ENCODE assay signal across 17 cellular contexts in genomic region chr3:124823648-124824047, GRCh38.
DNase-seq lines count a peak whose midpoint lies in the region; TF ChIP-seq lines count a peak whose summit lies in the region.
"Had no signal": no experiment of that assay in that cellular context is flagged by ENCODE, and none has a peak within 500 bp of the region (broad histone marks: within the 10 kb centered on the region; RNA-seq: fewer than 3 reads in every experiment).

No MANE protein-coding gene starts in this region.

- H3K27ac ChIP-seq in GM23248, result peak overlapping the region; percentile 22; the same call in 1 of the 2 replicates
- H3K27ac ChIP-seq in PC-9, result peak overlapping the region; percentile 86
- H3K27ac ChIP-seq: BLaER1 had no signal

- no peaks in the 10 kb centered on the region for H3K9me3 ChIP-seq in GM23248 (ENCODE audit: low read depth)
- H3K9me3 ChIP-seq in PC-9 (ENCODE audit: insufficient read depth, low read depth), result peaks cover 5% of the 10 kb centered on the region; the same call in 1 of the 2 replicates
- H3K9me3 ChIP-seq: BE2C, BLaER1, Caco-2 had no signal

- H3K4me3 ChIP-seq in GM23248 (no peak overlapping the region), PC-9 (no peak overlapping the region), H7 (ENCODE audit: insufficient read depth, low read depth, low read length) (no peak overlapping the region)
- H3K4me3 ChIP-seq: BLaER1 had no signal

- no peaks in the 10 kb centered on the region for H3K9me3 Mint-ChIP-seq in HFFc6
- H3K9me3 Mint-ChIP-seq: CD4-positive, CD25-positive, alpha-beta regulatory T cell had no signal

- peaks cover 49% of the 10 kb centered on the region for H3K4me1 Mint-ChIP-seq in HFFc6 (ENCODE audit: low read depth)
- H3K4me1 Mint-ChIP-seq: CD4-positive, alpha-beta memory T cell; CD4-positive, CD25-positive, alpha-beta regulatory T cell had no signal

- intact Hi-C loops in PC-9 (cut with micrococcal nuclease; ENCODE audit: unreplicated experiment), result no loop called here

- peaks cover 30% of the 10 kb centered on the region for H3K36me3 Mint-ChIP-seq in HFFc6 (ENCODE audit: low read depth)
- H3K36me3 Mint-ChIP-seq: CD14-positive monocyte; CD4-positive, alpha-beta memory T cell; CD4-positive, CD25-positive, alpha-beta regulatory T cell had no signal

- H3K36me3 ChIP-seq in GM23248 (ENCODE audit: low read depth) (peaks cover 14% of the 10 kb centered on the region), PC-9 (ENCODE audit: low read depth) (peaks cover 30% of the 10 kb centered on the region; the same call in 1 of the 2 replicates), H7 (replicated peaks; ENCODE audit: control insufficient read depth, insufficient read depth, low read length) (peaks cover 19% of the 10 kb centered on the region)
- H3K36me3 ChIP-seq: BLaER1 had no signal

- in situ Hi-C loops in GM23248 (cut with MboI), result no loop called here

- H3K4me2 ChIP-seq in GM23248 (ENCODE audit: unreplicated experiment), result peak overlapping the region; percentile 9
- H3K4me2 ChIP-seq in PC-9, result peak overlapping the region; percentile 31
- H3K4me2 ChIP-seq: BLaER1 had no signal

- peaks cover 47% of the 10 kb centered on the region for H3F3A ChIP-seq in GM23248 (ENCODE audit: insufficient read depth)
- peaks cover 31% of the 10 kb centered on the region for H3F3A ChIP-seq in PC-9 (ENCODE audit: insufficient read depth, low read depth)

- peak overlapping the region; percentile 57; the same call in 1 of the 2 replicates for H3K27ac Mint-ChIP-seq in HFFc6
- H3K27ac Mint-ChIP-seq: CD14-positive monocyte; CD4-positive, alpha-beta memory T cell; CD4-positive, CD25-positive, alpha-beta regulatory T cell had no signal

- DNase-seq in GM23248 (no peak), HFFc6 (no peak), PC-9 (no peak), H7 (no peak), kidney tubule cell (ENCODE audit: low spot score) (no peak)
- DNase-seq: 8988T; ACHN; BE2C; C1 segment of cervical spinal cord; Caco-2; Calu3; CD4-positive, alpha-beta memory T cell; CD4-positive, CD25-positive, alpha-beta regulatory T cell; DMS79 treated with DMSO at 0.1 percent for 48 hours; GF-D8 had no signal

- H3K4me1 ChIP-seq in GM23248 (ENCODE audit: insufficient read depth) (peaks cover 36% of the 10 kb centered on the region), PC-9 (replicated peaks; ENCODE audit: insufficient read depth) (peaks cover 43% of the 10 kb centered on the region)
- H3K4me1 ChIP-seq: BE2C had no signal

- H3K4me3 Mint-ChIP-seq in HFFc6, result no peak overlapping the region
- H3K4me3 Mint-ChIP-seq: CD14-positive monocyte; CD4-positive, alpha-beta memory T cell; CD4-positive, CD25-positive, alpha-beta regulatory T cell had no signal

- H3K27me3 Mint-ChIP-seq in HFFc6 (ENCODE audit: insufficient read depth), result peaks cover 3% of the 10 kb centered on the region

- TF ChIP-seq CTCF in HFFc6 (IDR thresholded peaks at IDR 0.05) (no peak), PC-9 (conservative IDR thresholded peaks at IDR 0.05) (no peak)

- WGBS in GM23248 (ENCODE audit: low coverage in 1 of 2, low lambda C conversion rate in 2 of 2, missing lambda C conversion rate in 2 of 2), 2 experiments, result 98 to 99% methylated on average over 2 of the region's 2 CpGs

- H3K9me2 ChIP-seq in GM23248 (ENCODE audit: insufficient read depth) (no peaks in the 10 kb centered on the region), PC-9 (ENCODE audit: insufficient read depth) (no peaks in the 10 kb centered on the region)

- H3K9ac ChIP-seq in GM23248, result no peak overlapping the region
- H3K9ac ChIP-seq: BLaER1 had no signal

- no peaks in the 10 kb centered on the region for H4K20me1 ChIP-seq in GM23248 (ENCODE audit: insufficient read depth)
- H4K20me1 ChIP-seq in PC-9 (ENCODE audit: insufficient read depth), result no peaks in the 10 kb centered on the region
- H4K20me1 ChIP-seq: BLaER1 had no signal

- H2AFZ ChIP-seq in GM23248, result no peak overlapping the region
- H2AFZ ChIP-seq in PC-9, result no peak overlapping the region

- POLR2A ChIA-PET in PC-9 (lab: Charles Lee; ENCODE audit: unreplicated experiment), result interaction anchor here (0.9 to 1.0 kb wide), 2 partner anchors 28 to 63 kb away, joined by 3 to 6 read pairs; no protein-coding TSS in a partner anchor

- H3K79me2 ChIP-seq in GM23248 (ENCODE audit: insufficient read depth) (peaks cover 52% of the 10 kb centered on the region), PC-9 (ENCODE audit: low read depth) (0 out of 2 replicates have a peak, but pooled peaks cover 15% of the 10 kb centered on the region)

- no TSS peak for BruUV-seq in PC-9 (replicated peaks; lab: Mats Ljungman, UMichigan)

- no peaks in the 10 kb centered on the region for H3K27me3 ChIP-seq in GM23248 (replicated peaks; ENCODE audit: insufficient read depth)
- H3K27me3 ChIP-seq in PC-9 (ENCODE audit: insufficient read depth, low read depth), result no peaks in the 10 kb centered on the region
- no peaks in the 10 kb centered on the region for H3K27me3 ChIP-seq in H7 (ENCODE audit: control insufficient read depth, insufficient read depth, low read length)
- H3K27me3 ChIP-seq: BE2C, BLaER1 had no signal

- CTCF ChIA-PET in PC-9 (lab: Charles Lee), result interaction anchor here (0.7 to 1.1 kb wide), 3 partner anchors 9 to 387 kb away, joined by 3 to 5 read pairs (median 3); no protein-coding TSS in a partner anchor
